In genomic region chr1:3314561-3315271, GRCh38 we compare ENCODE assay signal across 15 cellular contexts.
DNase-seq lines count a peak whose midpoint lies in the region; ATAC-seq and TF ChIP-seq lines count a peak whose summit lies in the region.
"Had no signal": no experiment of that assay in that cellular context is flagged by ENCODE, and none has a peak within 500 bp of the region (broad histone marks: within the 10 kb centered on the region; RNA-seq: fewer than 3 reads in every experiment).

No MANE protein-coding gene starts in this region.

- TF ChIP-seq POLR2A in uterus (IDR thresholded peaks at IDR 0.05), result no peak

- H3K36me3 Mint-ChIP-seq in activated naive CD4-positive, alpha-beta T cell treated with anti-CD3 and anti-CD28 coated beads, Interleukin-2, amount 50 U/mL, for 72 hours, result peaks cover 0 to 25% of the 10 kb centered on the region in 2 donors

- DNase-seq in activated naive CD4-positive, alpha-beta T cell treated with anti-CD3 and anti-CD28 coated beads, Interleukin-2, amount 50 U/mL, for 72 hours (ENCODE audit: low spot score in 2 of 2), result no peak
- DNase-seq in activated naive CD4-positive, alpha-beta T cell (lab: John Stamatoyannopoulos, UW), result no peak
- DNase-seq in coronary artery (ENCODE audit: low spot score), result peak; percentile 83
- DNase-seq in uterus, result peak; percentile 42 to 44
- no peak for DNase-seq in NCI-H2171 treated with DMSO at 0.1 percent for 48 hours (lab: John Stamatoyannopoulos, UW)
- no peak for DNase-seq in GDM1 (lab: John Stamatoyannopoulos, UW)
- no peak for DNase-seq in mammary epithelial cell
- DNase-seq: 8988T; activated CD4-positive, alpha-beta memory T cell treated with anti-CD3 and anti-CD28 coated beads, Interleukin-2, amount 10 ng/mL, durations not matched to agents 7 days and 5 days; activated naive CD8-positive, alpha-beta T cell treated with anti-CD3 and anti-CD28 coated beads, Interleukin-2, amount 50 U/mL, for 24 hours; MM.1S; stimulated activated CD8-positive, alpha-beta memory T cell treated with anti-CD3 and anti-CD28 coated beads, Interleukin-4, amount 100 ng/mL, for 48 hours had no signal

- no peak overlapping the region for H2AFZ ChIP-seq in mammary epithelial cell (ENCODE audit: low read depth, low read length)

- no peaks in the 10 kb centered on the region for H3K9me3 ChIP-seq in muscle layer of duodenum (ENCODE audit: control insufficient read depth in 1 of 2, low read length in 2 of 2)
- H3K9me3 ChIP-seq in uterus, result no peaks in the 10 kb centered on the region
- peaks cover 43% of the 10 kb centered on the region for H3K9me3 ChIP-seq in mammary epithelial cell (replicated peaks; ENCODE audit: insufficient read depth, low read length)

- H3K79me2 ChIP-seq in mammary epithelial cell (ENCODE audit: insufficient read depth, low read length), result no peaks in the 10 kb centered on the region

- H4K20me1 ChIP-seq in mammary epithelial cell (ENCODE audit: insufficient read depth, low read length), result no peaks in the 10 kb centered on the region

- peaks cover 7 to 19% of the 10 kb centered on the region in 2 donors for H3K9me3 Mint-ChIP-seq in activated naive CD4-positive, alpha-beta T cell treated with anti-CD3 and anti-CD28 coated beads, Interleukin-2, amount 50 U/mL, for 72 hours

- dilution Hi-C loops in mammary epithelial cell (cut with HindIII; ENCODE audit: low sequenced_read_pairs), result no loop called here

- no peak for ATAC-seq in activated naive CD4-positive, alpha-beta T cell treated with anti-CD3 and anti-CD28 coated beads, Interleukin-2, amount 50 U/mL, for 72 hours
- ATAC-seq: activated naive CD8-positive, alpha-beta T cell treated with anti-CD3 and anti-CD28 coated beads, Interleukin-2, amount 50 U/mL, for 24 hours; sciatic nerve had no signal

- BruUV-seq in mammary epithelial cell (replicated peaks; lab: Mats Ljungman, UMichigan), result no TSS peak

- no peak for TF ChIP-seq CTCF in coronary artery (IDR thresholded peaks at IDR 0.05)
- no peak for TF ChIP-seq CTCF in uterus (IDR thresholded peaks at IDR 0.05)
- no peak for TF ChIP-seq CTCF in mammary epithelial cell (conservative IDR thresholded peaks at IDR 0.05 in 1 of 2, IDR thresholded peaks at IDR 0.05 in 1 of 2; ENCODE audit: extremely low read depth in 1 of 2, insufficient read depth in 1 of 2, low read depth in 1 of 2, low read length in 2 of 2)

- WGBS in mammary epithelial cell (ENCODE audit: low coverage, missing lambda C conversion rate), result 75% methylated on average over 16 of the region's 21 CpGs

- H3K4me1 ChIP-seq in muscle layer of duodenum (ENCODE audit: control insufficient read depth in 1 of 2, insufficient read depth in 2 of 2, low read length in 2 of 2) (peaks cover 15 to 19% of the 10 kb centered on the region in 2 donors), uterus (peaks cover 9 to 22% of the 10 kb centered on the region in 2 donors), mammary epithelial cell (ENCODE audit: insufficient read depth, low read length) (peaks cover 3% of the 10 kb centered on the region)

- H3K36me3 ChIP-seq in muscle layer of duodenum (ENCODE audit: control insufficient read depth in 1 of 2, insufficient read depth in 2 of 2, low read length in 2 of 2) (no peaks in the 10 kb centered on the region), uterus (no peaks in the 10 kb centered on the region), mammary epithelial cell (ENCODE audit: insufficient read depth, low read length) (no peaks in the 10 kb centered on the region)

- in situ Hi-C loops in mammary epithelial cell (cut with MboI; ENCODE audit: low sequenced_read_pairs in 2 of 2), result no loop called here

- H3K4me2 ChIP-seq in mammary epithelial cell (ENCODE audit: insufficient read depth, low read depth, low read length), result no peak overlapping the region

- intact Hi-C loops in uterus (cut with DNase I; ENCODE audit: low total_unique reads), result no loop called here
- intact Hi-C loops in mammary epithelial cell (cut with micrococcal nuclease), result no loop called here

- CTCF ChIA-PET in mammary epithelial cell (lab: Charles Lee; ENCODE audit: low non-redundant PET), result no interaction called here

- H3K4me3 ChIP-seq in coronary artery (peak overlapping the region; percentile 59), muscle layer of duodenum (ENCODE audit: low read depth in 1 of 2, low read length in 2 of 2) (peak overlapping the region in 1 of 2 donors; percentile 15), uterus (no peak overlapping the region), mammary epithelial cell (replicated peaks in 1 of 3; ENCODE audit: insufficient read depth in 1 of 3, low read depth in 2 of 3, low read length in 3 of 3) (no peak overlapping the region)

- peak overlapping the region; percentile 44 to 65 for H3K27ac Mint-ChIP-seq in activated naive CD4-positive, alpha-beta T cell treated with anti-CD3 and anti-CD28 coated beads, Interleukin-2, amount 50 U/mL, for 72 hours
- H3K27ac Mint-ChIP-seq: activated CD4-positive, alpha-beta memory T cell treated with anti-CD3 and anti-CD28 coated beads, Interleukin-2, amount 10 ng/mL, durations not matched to agents 7 days and 5 days; activated naive CD8-positive, alpha-beta T cell treated with anti-CD3 and anti-CD28 coated beads, Interleukin-2, amount 50 U/mL, for 24 hours had no signal

- no peak overlapping the region for H3K9ac ChIP-seq in mammary epithelial cell (ENCODE audit: insufficient read depth, low read length)

- peak overlapping the region; percentile 96 to 100 for H3K27ac ChIP-seq in coronary artery
- peak overlapping the region; percentile 86 for H3K27ac ChIP-seq in muscle layer of duodenum (ENCODE audit: low read length)
- H3K27ac ChIP-seq in uterus, result peak overlapping the region; percentile 93 to 97
- no peak overlapping the region for H3K27ac ChIP-seq in mammary epithelial cell (ENCODE audit: insufficient read depth, low read depth, low read length)
- H3K27ac ChIP-seq: epithelial cell of prostate had no signal

- H3K27me3 ChIP-seq in muscle layer of duodenum (ENCODE audit: low read depth, low read length) (no peaks in the 10 kb centered on the region), uterus (no peaks in the 10 kb centered on the region), mammary epithelial cell (ENCODE audit: insufficient read depth, low read length) (no peaks in the 10 kb centered on the region)

Comparison
In these comparisons a context has a peak if more than half of its experiments do, and no peak if none do; other contexts are left out.
1. DNase-seq: peak in coronary artery (single experiment) and uterus (2 of 2); none in activated naive CD4-positive, alpha-beta T cell treated with anti-CD3 and anti-CD28 coated beads, Interleukin-2, amount 50 U/mL, for 72 hours (0 of 2), activated naive CD4-positive, alpha-beta T cell (0 of 4), NCI-H2171 treated with DMSO at 0.1 percent for 48 hours (single experiment), GDM1 (single experiment) and mammary epithelial cell (single experiment).